Comparison of ENCODE assay signal across 1 cellular context in the genomic region with DNA sequence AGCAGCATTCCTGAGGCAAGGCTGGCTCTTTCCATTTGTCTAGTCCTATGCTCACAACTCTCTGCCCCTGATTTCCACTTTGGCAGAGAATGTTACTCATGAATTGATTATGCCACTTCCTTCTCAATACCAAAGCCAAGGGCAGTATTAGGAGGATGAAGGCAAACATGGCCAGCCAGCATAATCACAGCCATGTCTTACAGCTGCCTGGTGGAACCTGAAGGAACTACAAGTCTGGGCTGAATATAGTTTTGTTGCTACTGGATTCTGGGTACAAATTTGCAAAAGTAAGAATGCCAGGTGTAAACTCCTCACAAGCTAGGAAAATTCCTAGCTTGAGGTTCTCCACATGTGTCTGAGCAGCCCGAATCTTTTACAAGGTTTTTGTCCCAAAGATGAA.
TF ChIP-seq lines count a peak whose summit lies in the region.

No MANE protein-coding gene starts in this region.

TF ChIP-seq in HCT116, 20 proteins besides CTCF, POLR2A, EP300 and RAD21 (continued from another document):
- no peak for TF ChIP-seq YY1 (IDR thresholded peaks at IDR 0.05; ENCODE audit: extremely low read depth, insufficient replicate concordance, low read depth, low read length)
- TF ChIP-seq JUND (IDR thresholded peaks at IDR 0.05), result no peak
- no peak for TF ChIP-seq ZNF274 (IDR thresholded peaks at IDR 0.05; ENCODE audit: low read depth, low read length)
- TF ChIP-seq CBX3 (IDR thresholded peaks at IDR 0.05; ENCODE audit: low read depth), result no peak
- TF ChIP-seq CEBPB (IDR thresholded peaks at IDR 0.05; ENCODE audit: low read depth), result no peak
- no peak for TF ChIP-seq FOSL1 (IDR thresholded peaks at IDR 0.05; ENCODE audit: low read depth)
- no peak for TF ChIP-seq ZBTB33 (IDR thresholded peaks at IDR 0.05; ENCODE audit: extremely low read depth, insufficient replicate concordance, low read length)
- no peak for TF ChIP-seq EGR1 (IDR thresholded peaks at IDR 0.05; ENCODE audit: low read depth)
TF ChIP-seq in HCT116: peak in this region for 0.
